ENCODE assay signal across 21 cellular contexts in genomic region chr1:7859406-7859805, GRCh38. TPM values are rescaled to one million over a fixed set of nuclear protein-coding genes. Genes with fewer than 3 reads are reported as not detected.
A peak's percentile ranks its signal among the peaks of the same experiment; 100 is the strongest.
DNase-seq lines count a peak whose midpoint lies in the region; ATAC-seq, FAIRE-seq and TF ChIP-seq lines count a peak whose summit lies in the region.
"Had no signal": no experiment of that assay in that cellular context is flagged by ENCODE, and none has a peak within 500 bp of the region (broad histone marks: within the 10 kb centered on the region; RNA-seq: fewer than 3 reads in every experiment).

No MANE protein-coding gene starts in this region.

- H3K79me2 ChIP-seq in GM12878 (ENCODE audit: control insufficient read depth, insufficient read depth, low read length): no peaks in the 10 kb centered on the region
- H3K79me2 ChIP-seq in osteoblast (ENCODE audit: insufficient read depth, low read length): no peaks in the 10 kb centered on the region

- no peak overlapping the region for H3K14ac ChIP-seq in IMR-90 (replicated peaks; ENCODE audit: low read depth, low read length)

- TF ChIP-seq CTCF in HEK293 (tag by site-specific recombination; IDR thresholded peaks at IDR 0.05) (no peak), IMR-90 (conservative IDR thresholded peaks at IDR 0.05; ENCODE audit: low read depth, low read length) (no peak), GM12878 (IDR thresholded peaks at IDR 0.05 in 2 of 3, conservative IDR thresholded peaks at IDR 0.05 in 1 of 3; ENCODE audit: control insufficient read depth in 2 of 3, extremely low read depth in 1 of 3, insufficient read depth in 1 of 3, low read depth in 3 of 3, low read length in 3 of 3) (no peak), osteoblast (IDR thresholded peaks at IDR 0.05; ENCODE audit: extremely low read depth, low read depth, low read length) (no peak)

- no peak overlapping the region for H4K5ac ChIP-seq in IMR-90 (ENCODE audit: low read depth, low read length)

- TF ChIP-seq EP300 in GM12878 (IDR thresholded peaks at IDR 0.05; ENCODE audit: borderline replicate concordance in 1 of 2, control insufficient read depth in 1 of 2, low read depth in 2 of 2, low read length in 2 of 2): no peak

- H2AK9ac ChIP-seq in IMR-90 (replicated peaks; ENCODE audit: low read depth, low read length, poor library complexity): no peak overlapping the region

- H3K9me3 ChIP-seq in HEK293 (ENCODE audit: control insufficient read depth, insufficient read depth, low read depth, low read length) (no peaks in the 10 kb centered on the region), IMR-90 (ENCODE audit: control insufficient read depth, insufficient read depth, low read length) (peaks cover 4% of the 10 kb centered on the region), GM12878 (replicated peaks; ENCODE audit: control insufficient read depth, insufficient read depth, low read length) (no peaks in the 10 kb centered on the region), osteoblast (ENCODE audit: low read depth, low read length) (no peaks in the 10 kb centered on the region)

- in situ Hi-C loops in IMR-90 (cut with MboI; ENCODE audit: low sequenced_read_pairs): no loop called here
- in situ Hi-C loops in GM12878 (cut with MboI): no loop called here

- no peaks in the 10 kb centered on the region for H3K36me3 ChIP-seq in HEK293 (ENCODE audit: control insufficient read depth in 2 of 2, insufficient read depth in 1 of 2, low read length in 2 of 2)
- H3K36me3 ChIP-seq in IMR-90 (ENCODE audit: control insufficient read depth, insufficient read depth, low read length): no peaks in the 10 kb centered on the region
- no peaks in the 10 kb centered on the region for H3K36me3 ChIP-seq in GM12878 (ENCODE audit: control insufficient read depth in 2 of 2, insufficient read depth in 2 of 2, low read length in 1 of 2)
- no peaks in the 10 kb centered on the region for H3K36me3 ChIP-seq in osteoblast (ENCODE audit: insufficient read depth, low read length)

- no peak overlapping the region for H4K8ac ChIP-seq in IMR-90 (ENCODE audit: low read depth in 2 of 2, low read length in 2 of 2)

- no peaks in the 10 kb centered on the region for H3K9me3 Mint-ChIP-seq in activated T-cell treated with anti-CD3 and anti-CD28 coated beads, Interleukin-2, amount 50 U/mL, for 72 hours
- H3K9me3 Mint-ChIP-seq: GM23338, H9, HFFc6 had no signal

- WGBS in IMR-90 (ENCODE audit: extremely low coverage in 2 of 2, insufficient read length in 1 of 2), 2 experiments: 85% methylated on average over 6 of the region's 7 CpGs; no CpG with 5 or more reads in 1 of the 2 experiments
- WGBS in GM12878 (ENCODE audit: insufficient coverage, insufficient replicate concordance, low lambda C conversion rate, missing lambda C conversion rate): 38% methylated on average over 7 of the region's 7 CpGs

- intact Hi-C loops in IMR-90 (cut with micrococcal nuclease): no loop called here
- intact Hi-C loops in GM12878 (cut with micrococcal nuclease; ENCODE audit: unreplicated experiment): no loop called here

- no peak for TF ChIP-seq POLR2A in IMR-90 (IDR thresholded peaks at IDR 0.05; ENCODE audit: low read depth, low read length)
- TF ChIP-seq POLR2A in GM12878 (IDR thresholded peaks at IDR 0.05; ENCODE audit: low read depth, low read length): no peak
- no peak for TF ChIP-seq POLR2A in erythroblast (IDR thresholded peaks at IDR 0.05; ENCODE audit: low read length)

- H3K4me3 ChIP-seq in HEK293 (ENCODE audit: low read depth, low read length) (no peak overlapping the region), IMR-90 (ENCODE audit: insufficient read depth, low read depth, low read length) (no peak overlapping the region), GM12878 (no peak overlapping the region), osteoblast (ENCODE audit: insufficient read depth, low read length) (no peak overlapping the region)
- H3K4me3 ChIP-seq: GM23338 had no signal

- no peak for DNase-seq in IMR-90
- DNase-seq in GM12878 (ENCODE audit: low read depth, low spot score): no peak
- peak; percentile 75 for DNase-seq in osteoblast (ENCODE audit: insufficient read length, low spot score, missing footprints)
- DNase-seq in activated T-cell treated with anti-CD3 and anti-CD28 coated beads, Interleukin-2, amount 50 U/mL, for 72 hours: no peak
- no peak for DNase-seq in erythroblast (lab: John Stamatoyannopoulos, UW)
- DNase-seq: C1 segment of cervical spinal cord; Calu3; CD4-positive, alpha-beta memory T cell; COR-L47; DMS153; DND-41; H9; HFFc6 had no signal

- no TSS peak for BruUV-seq in IMR-90 (replicated peaks; lab: Mats Ljungman, UMichigan)
- BruUV-seq in GM12878 (replicated peaks; lab: Mats Ljungman, UMichigan): no TSS peak

- H3K79me1 ChIP-seq in IMR-90 (ENCODE audit: low read depth in 1 of 2, low read length in 2 of 2): no peaks in the 10 kb centered on the region

- no peaks in the 10 kb centered on the region for H4K20me1 ChIP-seq in IMR-90 (ENCODE audit: insufficient read depth, low read length)
- no peaks in the 10 kb centered on the region for H4K20me1 ChIP-seq in GM12878 (ENCODE audit: control insufficient read depth, insufficient read depth)
- no peaks in the 10 kb centered on the region for H4K20me1 ChIP-seq in osteoblast (ENCODE audit: insufficient read depth, low read length)

- SMC1A ChIA-PET in GM12878 (lab: Charles Lee; ENCODE audit: uncharacterized antibody, unreplicated experiment): no interaction called here

- CTCF ChIA-PET in HEK293 (lab: Yijun Ruan, JAX) (interaction anchor here (0.6 kb wide), 1 partner anchor 16 kb away, joined by 3 read pairs; no protein-coding TSS in a partner anchor), IMR-90 (lab: Yijun Ruan, JAX) (no interaction called here), GM12878 (lab: Yijun Ruan, JAX) (no interaction called here)

- no peak overlapping the region for H2BK5ac ChIP-seq in IMR-90 (ENCODE audit: low read depth, low read length, poor library complexity, severe bottlenecking)

- no peak overlapping the region for H3K18ac ChIP-seq in IMR-90 (ENCODE audit: low read depth, low read length)

- ATAC-seq in IMR-90 (ENCODE audit: low read depth) (no peak), GM12878 (no peak)
- no peak for ATAC-seq in activated T-cell treated with anti-CD3 and anti-CD28 coated beads, Interleukin-2, amount 50 U/mL, for 72 hours (replicated peaks in 1 of 2)
- ATAC-seq: GM23338, HCT116 had no signal

- RAD21 ChIA-PET in GM12878 (lab: Charles Lee; ENCODE audit: unreplicated experiment): no interaction called here

- no peak overlapping the region for H2BK20ac ChIP-seq in IMR-90 (ENCODE audit: low read depth, low read length)

- TF ChIP-seq RAD21 in IMR-90 (IDR thresholded peaks at IDR 0.05; ENCODE audit: low read length) (no peak), GM12878 (IDR thresholded peaks at IDR 0.05; ENCODE audit: insufficient read depth, low read depth, low read length) (no peak)

- no peak overlapping the region for H3K56ac ChIP-seq in IMR-90 (ENCODE audit: extremely low read depth, insufficient read depth, low read length)

- no peaks in the 10 kb centered on the region for H3K4me1 Mint-ChIP-seq in activated T-cell treated with anti-CD3 and anti-CD28 coated beads, Interleukin-2, amount 50 U/mL, for 72 hours (ENCODE audit: low read depth)

- H2BK15ac ChIP-seq in IMR-90 (ENCODE audit: low read depth, low read length): no peak overlapping the region

- FAIRE-seq in GM12878 (lab: Jason Lieb, UNC): no peak
- FAIRE-seq: G401.6, GM19239 had no signal

- no peak overlapping the region for H3K4me2 ChIP-seq in IMR-90 (ENCODE audit: low read depth, low read length)
- H3K4me2 ChIP-seq in GM12878 (ENCODE audit: control insufficient read depth, insufficient read depth): no peak overlapping the region
- no peak overlapping the region for H3K4me2 ChIP-seq in osteoblast (ENCODE audit: insufficient read depth, low read length)
- H3K4me2 ChIP-seq: GM23338 had no signal

- H3K36me3 Mint-ChIP-seq in activated T-cell treated with anti-CD3 and anti-CD28 coated beads, Interleukin-2, amount 50 U/mL, for 72 hours (ENCODE audit: insufficient read depth in 2 of 2): no peaks in the 10 kb centered on the region
- H3K36me3 Mint-ChIP-seq: CD4-positive, alpha-beta memory T cell had no signal

- H3K9ac ChIP-seq in IMR-90 (ENCODE audit: low read depth, low read length) (no peak overlapping the region), GM12878 (ENCODE audit: control insufficient read depth, insufficient read depth, low read length) (no peak overlapping the region)

- no peak overlapping the region for H3K23ac ChIP-seq in IMR-90 (ENCODE audit: low read depth, low read length)

- POLR2A ChIA-PET in HEK293 (lab: Yijun Ruan, JAX): no interaction called here
- POLR2A ChIA-PET in IMR-90 (lab: Charles Lee; ENCODE audit: unreplicated experiment): interaction anchor here (0.5 kb wide), 1 partner anchor 1120 kb away, joined by 5 read pairs; no protein-coding TSS in a partner anchor
- POLR2A ChIA-PET in GM12878 (lab: Charles Lee): no interaction called here

- no peaks in the 10 kb centered on the region for H3K9me1 ChIP-seq in IMR-90 (ENCODE audit: insufficient read depth, low read length)

- H3K4me1 ChIP-seq in HEK293 (ENCODE audit: control insufficient read depth, insufficient read depth, low read length): no peaks in the 10 kb centered on the region
- no peaks in the 10 kb centered on the region for H3K4me1 ChIP-seq in IMR-90 (ENCODE audit: control insufficient read depth, insufficient read depth, low read length)
- H3K4me1 ChIP-seq in GM12878 (ENCODE audit: control insufficient read depth, insufficient read depth, low read length): no peaks in the 10 kb centered on the region
- H3K4me1 ChIP-seq in osteoblast (ENCODE audit: insufficient read depth, low read length): no peaks in the 10 kb centered on the region

- no peak overlapping the region for H3K27ac Mint-ChIP-seq in activated T-cell treated with anti-CD3 and anti-CD28 coated beads, Interleukin-2, amount 50 U/mL, for 72 hours
- H3K27ac Mint-ChIP-seq: CD4-positive, alpha-beta memory T cell; GM23338; HFFc6 had no signal

- dilution Hi-C loops in IMR-90 (cut with HindIII; ENCODE audit: low sequenced_read_pairs, unreplicated experiment): no loop called here

- H2AFZ ChIP-seq in IMR-90 (replicated peaks; ENCODE audit: low read length, poor library complexity) (no peak overlapping the region), GM12878 (ENCODE audit: control insufficient read depth, low read depth, low read length) (no peak overlapping the region), osteoblast (ENCODE audit: low read length) (no peak overlapping the region)
- H2AFZ ChIP-seq: GM23338 had no signal

- no peak overlapping the region for H3K4ac ChIP-seq in IMR-90 (ENCODE audit: low read depth, low read length)

- no peaks in the 10 kb centered on the region for H3K27me3 Mint-ChIP-seq in activated T-cell treated with anti-CD3 and anti-CD28 coated beads, Interleukin-2, amount 50 U/mL, for 72 hours (ENCODE audit: low read depth)
- H3K27me3 Mint-ChIP-seq: CD4-positive, alpha-beta memory T cell had no signal

- H3K27me3 ChIP-seq in IMR-90 (ENCODE audit: control insufficient read depth, insufficient read depth, low read length) (no peaks in the 10 kb centered on the region; the same call in none of the 2 replicates), GM12878 (replicated peaks in 1 of 2; ENCODE audit: control insufficient read depth in 2 of 2, insufficient read depth in 2 of 2, low read length in 1 of 2) (no peaks in the 10 kb centered on the region; a peak in 1 of 4 replicates), osteoblast (ENCODE audit: insufficient read depth, low read length) (no peaks in the 10 kb centered on the region)

- H2AK5ac ChIP-seq in IMR-90 (ENCODE audit: low read depth, low read length): no peak overlapping the region

- no peak overlapping the region for H4K91ac ChIP-seq in IMR-90 (ENCODE audit: insufficient read depth, low read depth, low read length)

- H2BK120ac ChIP-seq in IMR-90 (ENCODE audit: low read depth, low read length): no peak overlapping the region

- no peak overlapping the region for H3K4me3 Mint-ChIP-seq in activated T-cell treated with anti-CD3 and anti-CD28 coated beads, Interleukin-2, amount 50 U/mL, for 72 hours
- H3K4me3 Mint-ChIP-seq: CD4-positive, alpha-beta memory T cell; GM23338; H9; HFFc6 had no signal

- H3K27ac ChIP-seq in HEK293 (ENCODE audit: extremely low read depth, low read depth, low read length) (no peak overlapping the region), IMR-90 (ENCODE audit: insufficient read depth, low read length) (no peak overlapping the region), GM12878 (ENCODE audit: control insufficient read depth, insufficient read depth) (no peak overlapping the region), osteoblast (ENCODE audit: low read depth, low read length) (no peak overlapping the region)

RNA-seq across cellular contexts. Expression of gene UTS2, which starts 6.5 kb away (rescaled TPM):
- total RNA-seq in IMR-90 (2012; rRNA removed): not detected in 2 replicates
- polyA plus RNA-seq in IMR-90 (2012; rRNA removed): not detected in 2 replicates
- not detected in 2 replicates for polyA plus RNA-seq in IMR-90 (2012; cell fraction: cytosol; rRNA removed)
- polyA plus RNA-seq in IMR-90 (2012; cell fraction: nucleus; rRNA removed; ENCODE audit: low replicate concordance): not detected in 2 replicates
- total RNA-seq in GM12878 (2013; cell fraction: nucleolus; rRNA removed): not detected in 2 replicates
- not detected in 2 replicates for total RNA-seq in GM12878 (2014; rRNA removed)
- not detected in 2 replicates for total RNA-seq in GM12878 (2014; rRNA removed; fragmentation: Illumina TruSeq; extraction: Trizol)
- not detected in 2 replicates for total RNA-seq in GM12878 (2021)
- not detected for polyA plus RNA-seq in GM12878 (2011; ENCODE audit: low read depth)
- not detected in 2 replicates for polyA plus RNA-seq in GM12878 (2011; rRNA removed)
- polyA plus RNA-seq in GM12878 (2011; cell fraction: cytosol; rRNA removed): not detected in 2 replicates
- not detected in 2 replicates for polyA plus RNA-seq in GM12878 (2011; cell fraction: nucleus; rRNA removed)
- polyA plus RNA-seq in GM12878 (2012): not detected in 2 replicates
- polyA plus RNA-seq in GM12878 (2014; fragmentation: Illumina TruSeq; extraction: Trizol): not detected in 2 replicates
- polyA plus RNA-seq in GM12878 (2014; fragmentation: Nextera tagmentation; extraction: Ambion mirVana): not detected
- polyA plus RNA-seq in GM12878 (2014; rRNA removed): not detected in 2 replicates
- polyA plus RNA-seq in GM12878 (2016; fragmentation: Nextera tagmentation; extraction: Ambion mirVana): not detected
- not detected in 2 replicates for polyA minus RNA-seq in GM12878 (2011; rRNA and poly(A)+ RNA removed)
- polyA minus RNA-seq in GM12878 (2011; cell fraction: cytosol; rRNA and poly(A)+ RNA removed): not detected in 2 replicates
- not detected in 2 replicates for polyA minus RNA-seq in GM12878 (2011; cell fraction: nucleus; rRNA and poly(A)+ RNA removed)
- under 0.01 and 0.29 TPM in 2 replicates for total RNA-seq in osteoblast
- not detected for total RNA-seq in activated T-cell treated with anti-CD3 and anti-CD28 coated beads, Interleukin-2, amount 50 U/mL, for 72 hours
- total RNA-seq: A172, Calu3, GM23338, H4, H9, HFFc6 had no signal
- polyA plus RNA-seq: BJ, GM23338 had no signal
